In genomic region chr22:31346733-31347250, GRCh38 we compare ENCODE assay signal across 8 cellular contexts. TPM values are rescaled to one million over a fixed set of nuclear protein-coding genes. Genes with fewer than 3 reads are reported as not detected.
DNase-seq lines count a peak whose midpoint lies in the region; ATAC-seq, FAIRE-seq and TF ChIP-seq lines count a peak whose summit lies in the region.

No MANE protein-coding gene starts in this region.

- intact Hi-C loops in activated CD4-positive, alpha-beta memory T cell treated with anti-CD3 and anti-CD28 coated beads for 36 hours (cut with micrococcal nuclease), result loop anchor here (1.0 to 5.0 kb wide), 4 partner anchors 53 to 284 kb away; partner anchors contain the start of genes DRG1 and EIF4ENIF1
- intact Hi-C loops in endothelial cell of umbilical vein (cut with micrococcal nuclease), result loop anchor here (1.0 to 2.0 kb wide), 2 partner anchors 53 to 284 kb away; partner anchors contain the start of gene DRG1

- ATAC-seq in GM19035 (IDR thresholded peaks at IDR 0.05; ENCODE audit: unreplicated experiment), result peak; percentile 8
- ATAC-seq in HG03521 (IDR thresholded peaks at IDR 0.05; ENCODE audit: unreplicated experiment), result no peak

- H3K4me1 Mint-ChIP-seq in activated CD4-positive, alpha-beta memory T cell treated with anti-CD3 and anti-CD28 coated beads for 36 hours (ENCODE audit: low read depth), result peaks cover 36% of the 10 kb centered on the region

- H3K79me2 ChIP-seq in endothelial cell of umbilical vein (ENCODE audit: control insufficient read depth, insufficient read depth, low read length), result peaks cover 19% of the 10 kb centered on the region

- DNase-seq in AG04450 (ENCODE audit: low read depth, low spot score), result no peak
- peak; percentile 77 for DNase-seq in NCI-H2171 (lab: John Stamatoyannopoulos, UW)
- DNase-seq in activated CD4-positive, alpha-beta memory T cell treated with anti-CD3 and anti-CD28 coated beads for 36 hours, result peak; percentile 53
- peak; percentile 51 for DNase-seq in endothelial cell of umbilical vein (ENCODE audit: low read depth, low spot score)

- dilution Hi-C loops in endothelial cell of umbilical vein (cut with MboI; ENCODE audit: extremely low pct_ligation_motif_present, low sequenced_read_pairs), result no loop called here

- POLR2A ChIA-PET in AG04450 (lab: Yijun Ruan, JAX), result interaction anchor here (0.5 to 2.2 kb wide), 9 partner anchors 9 to 1302 kb away, joined by 3 to 14 read pairs (median 4); partner anchors contain the start of genes DRG1 and PIK3IP1
- POLR2A ChIA-PET in activated CD4-positive, alpha-beta memory T cell treated with anti-CD3 and anti-CD28 coated beads for 36 hours (lab: Charles Lee), result interaction anchor here (0.8 to 2.7 kb wide), 8 partner anchors 9 to 262 kb away, joined by 3 to 19 read pairs (median 4); partner anchors contain the start of genes DRG1, PIK3IP1 and RNF185
- POLR2A ChIA-PET in endothelial cell of umbilical vein (lab: Charles Lee), result no interaction called here

- peak overlapping the region; percentile 84 for H3K27ac Mint-ChIP-seq in activated CD4-positive, alpha-beta memory T cell treated with anti-CD3 and anti-CD28 coated beads for 36 hours

- H3K4me3 Mint-ChIP-seq in activated CD4-positive, alpha-beta memory T cell treated with anti-CD3 and anti-CD28 coated beads for 36 hours, result peak overlapping the region; percentile 89

- H3K27me3 Mint-ChIP-seq in activated CD4-positive, alpha-beta memory T cell treated with anti-CD3 and anti-CD28 coated beads for 36 hours, result no peaks in the 10 kb centered on the region

- peaks cover 31% of the 10 kb centered on the region for H3K36me3 Mint-ChIP-seq in activated CD4-positive, alpha-beta memory T cell treated with anti-CD3 and anti-CD28 coated beads for 36 hours

- H3K27me3 ChIP-seq in AG04450 (ENCODE audit: control insufficient read depth, insufficient read depth, low read length) (no peaks in the 10 kb centered on the region), endothelial cell of umbilical vein (ENCODE audit: control insufficient read depth in 2 of 2, insufficient read depth in 2 of 2, low read length in 2 of 2) (peaks cover 0 to under 1% of the 10 kb centered on the region in 2 experiments), mononuclear cell (ENCODE audit: insufficient read depth, low read length) (no peaks in the 10 kb centered on the region)

- peak; percentile 15 for FAIRE-seq in endothelial cell of umbilical vein (lab: Jason Lieb, UNC)

- H3K4me3 ChIP-seq in AG04450 (ENCODE audit: low read depth, low read length) (peak overlapping the region; percentile 64), endothelial cell of umbilical vein (replicated peaks in 1 of 3; ENCODE audit: insufficient read depth in 1 of 3, low read depth in 1 of 3, low read length in 3 of 3) (peak overlapping the region; percentile 54 to 75 (median 67)), mononuclear cell (ENCODE audit: low read length) (peak overlapping the region; percentile 53)

- peak overlapping the region; percentile 69 for H2AFZ ChIP-seq in endothelial cell of umbilical vein (ENCODE audit: low read depth, low read length)

- TSS peak; percentile 23 for BruUV-seq in endothelial cell of umbilical vein (replicated peaks; lab: Mats Ljungman, UMichigan)

- TF ChIP-seq CTCF in AG04450 (IDR thresholded peaks at IDR 0.05; ENCODE audit: low read depth, low read length), result no peak
- TF ChIP-seq CTCF in endothelial cell of umbilical vein (IDR thresholded peaks at IDR 0.05; ENCODE audit: extremely low read depth in 1 of 2, insufficient read depth in 1 of 2, low read depth in 1 of 2, low read length in 2 of 2), result no peak

- no peaks in the 10 kb centered on the region for H3K9me3 Mint-ChIP-seq in activated CD4-positive, alpha-beta memory T cell treated with anti-CD3 and anti-CD28 coated beads for 36 hours

- peak; percentile 4 for TF ChIP-seq POLR2A in endothelial cell of umbilical vein (IDR thresholded peaks at IDR 0.05; ENCODE audit: low read depth, low read length)

- H3K9ac ChIP-seq in endothelial cell of umbilical vein (replicated peaks; ENCODE audit: extremely low read depth, insufficient read depth, low read length), result peak overlapping the region; percentile 79

- H3K27ac ChIP-seq in AG04450 (ENCODE audit: low read depth, low read length) (peak overlapping the region; percentile 68), endothelial cell of umbilical vein (ENCODE audit: insufficient read depth, low read depth, low read length) (peak overlapping the region; percentile 63), temporal lobe (ENCODE audit: low read depth, low read length) (peak overlapping the region; percentile 85)

- no peaks in the 10 kb centered on the region for H3K9me1 ChIP-seq in endothelial cell of umbilical vein (replicated peaks; ENCODE audit: control insufficient read depth, extremely low read depth, insufficient read depth, low read length)

- peak overlapping the region; percentile 82 for H3K4me2 ChIP-seq in endothelial cell of umbilical vein (ENCODE audit: insufficient read depth, low read length)

- H3K4me1 ChIP-seq in endothelial cell of umbilical vein (ENCODE audit: control insufficient read depth, extremely low read depth, insufficient read depth, low read length) (peaks cover 39% of the 10 kb centered on the region), mononuclear cell (ENCODE audit: insufficient read depth, low read length) (peaks cover 43% of the 10 kb centered on the region)

- no peaks in the 10 kb centered on the region for H4K20me1 ChIP-seq in endothelial cell of umbilical vein (replicated peaks; ENCODE audit: control insufficient read depth, extremely low read depth, insufficient read depth, low read length)

- peaks cover under 1 to 4% of the 10 kb centered on the region in 2 experiments for H3K36me3 ChIP-seq in endothelial cell of umbilical vein (ENCODE audit: control insufficient read depth in 2 of 2, extremely low read depth in 1 of 2, insufficient read depth in 2 of 2, low read length in 2 of 2)

- H3K9me3 ChIP-seq in AG04450 (ENCODE audit: control insufficient read depth, insufficient read depth, low read length) (no peaks in the 10 kb centered on the region; the same call in 1 of the 2 replicates), endothelial cell of umbilical vein (replicated peaks; ENCODE audit: control insufficient read depth, insufficient read depth, low read length) (no peaks in the 10 kb centered on the region), mononuclear cell (ENCODE audit: low read depth, low read length) (no peaks in the 10 kb centered on the region)

- CTCF ChIA-PET in AG04450 (lab: Charles Lee), result interaction anchor here (0.6 to 0.9 kb wide), 2 partner anchors 23 to 33 kb away, joined by 3 to 5 read pairs; no protein-coding TSS in a partner anchor
- CTCF ChIA-PET in activated CD4-positive, alpha-beta memory T cell treated with anti-CD3 and anti-CD28 coated beads for 36 hours (lab: Charles Lee), result interaction anchor here (0.7 to 1.9 kb wide), 7 partner anchors 39 to 400 kb away, joined by 3 to 7 read pairs (median 4); partner anchors contain the start of genes DRG1, LIMK2 and PIK3IP1
- CTCF ChIA-PET in endothelial cell of umbilical vein (lab: Charles Lee), result interaction anchor here (0.6 to 2.6 kb wide), 8 partner anchors 9 to 54 kb away, joined by 3 to 9 read pairs (median 4); partner anchors contain the start of genes DRG1 and PIK3IP1

TF ChIP-seq in endothelial cell of umbilical vein, 7 proteins besides CTCF, POLR2A, EP300 and RAD21 (continues in another document):
- TF ChIP-seq MYC (IDR thresholded peaks at IDR 0.05; ENCODE audit: low read depth, low read length), result no peak

RNA-seq across cellular contexts. Expression of gene PATZ1, which starts 0.6 kb away (rescaled TPM):
- polyA plus RNA-seq in AG04450 (2011; rRNA removed) (9.9 and 13.3 TPM in 2 replicates), endothelial cell of umbilical vein (19.7 and 20.5 TPM in 2 replicates)
- polyA minus RNA-seq in AG04450 (2011; rRNA and poly(A)+ RNA removed), result 24.5 and 26.7 TPM in 2 replicates
- total RNA-seq in activated CD4-positive, alpha-beta memory T cell treated with anti-CD3 and anti-CD28 coated beads for 36 hours, result 10 to 100 TPM; 19.8 to 20.0 TPM
- total RNA-seq in endothelial cell of umbilical vein (22.9 and 23.7 TPM in 2 replicates), mononuclear cell (44.3 TPM), temporal lobe (27.5 TPM)
- 14.7 and 14.8 TPM in 2 replicates for polyA plus RNA-seq in endothelial cell of umbilical vein (2011; cell fraction: cytosol; rRNA removed)
- 21.5 and 24.5 TPM in 2 replicates for polyA plus RNA-seq in endothelial cell of umbilical vein (2011; cell fraction: nucleus; rRNA removed)
- 14.9 TPM in 2 replicates for polyA plus RNA-seq in endothelial cell of umbilical vein (2012)
- polyA minus RNA-seq in endothelial cell of umbilical vein, result 30.2 TPM in 2 replicates
- polyA minus RNA-seq in endothelial cell of umbilical vein (2011; cell fraction: cytosol; rRNA and poly(A)+ RNA removed), result 20.6 TPM
- 15.8 and 20.4 TPM in 2 replicates for polyA minus RNA-seq in endothelial cell of umbilical vein (2011; cell fraction: nucleus; rRNA and poly(A)+ RNA removed)

RNA-seq across cellular contexts. Expression of gene DRG1, which starts 52.6 kb away (rescaled TPM):
- polyA plus RNA-seq in AG04450 (2011; rRNA removed) (90.8 and 108 TPM in 2 replicates), endothelial cell of umbilical vein (30.6 and 37.7 TPM in 2 replicates)
- 65.1 and 76.9 TPM in 2 replicates for polyA minus RNA-seq in AG04450 (2011; rRNA and poly(A)+ RNA removed)
- total RNA-seq in activated CD4-positive, alpha-beta memory T cell treated with anti-CD3 and anti-CD28 coated beads for 36 hours, result 100 to 1,000 TPM in 1 of 2 experiments, 10 to 100 TPM in 1; 97.1 to 116 TPM
- total RNA-seq in endothelial cell of umbilical vein (51.6 and 65.1 TPM in 2 replicates), mononuclear cell (48.1 TPM), temporal lobe (47.0 TPM)
- polyA plus RNA-seq in endothelial cell of umbilical vein (2011; cell fraction: cytosol; rRNA removed), result 59.1 and 63.9 TPM in 2 replicates
- 37.1 and 39.9 TPM in 2 replicates for polyA plus RNA-seq in endothelial cell of umbilical vein (2011; cell fraction: nucleus; rRNA removed)
- polyA plus RNA-seq in endothelial cell of umbilical vein (2012), result 53.3 and 75.5 TPM in 2 replicates
- 52.2 and 64.2 TPM in 2 replicates for polyA minus RNA-seq in endothelial cell of umbilical vein
- 49.9 TPM for polyA minus RNA-seq in endothelial cell of umbilical vein (2011; cell fraction: cytosol; rRNA and poly(A)+ RNA removed)
- 22.8 and 45.4 TPM in 2 replicates for polyA minus RNA-seq in endothelial cell of umbilical vein (2011; cell fraction: nucleus; rRNA and poly(A)+ RNA removed)

RNA-seq across cellular contexts. Expression of gene PIK3IP1, which starts 54.5 kb away (rescaled TPM):
- 23.3 and 23.8 TPM in 2 replicates for polyA plus RNA-seq in AG04450 (2011; rRNA removed)
- 15.6 and 22.2 TPM in 2 replicates for polyA minus RNA-seq in AG04450 (2011; rRNA and poly(A)+ RNA removed)
- 10 to 100 TPM; 18.8 to 19.1 TPM for total RNA-seq in activated CD4-positive, alpha-beta memory T cell treated with anti-CD3 and anti-CD28 coated beads for 36 hours
- total RNA-seq in endothelial cell of umbilical vein, result 7.7 and 8.4 TPM in 2 replicates
- 11.1 and 13.2 TPM in 2 replicates for polyA plus RNA-seq in endothelial cell of umbilical vein
- polyA plus RNA-seq in endothelial cell of umbilical vein (2011; cell fraction: cytosol; rRNA removed), result 9.5 and 12.6 TPM in 2 replicates
- polyA plus RNA-seq in endothelial cell of umbilical vein (2011; cell fraction: nucleus; rRNA removed), result 8.8 TPM in 2 replicates
- polyA plus RNA-seq in endothelial cell of umbilical vein (2012), result 12.8 and 19.8 TPM in 2 replicates
- 10.6 and 10.9 TPM in 2 replicates for polyA minus RNA-seq in endothelial cell of umbilical vein
- polyA minus RNA-seq in endothelial cell of umbilical vein (2011; cell fraction: cytosol; rRNA and poly(A)+ RNA removed), result 1.0 TPM
- polyA minus RNA-seq in endothelial cell of umbilical vein (2011; cell fraction: nucleus; rRNA and poly(A)+ RNA removed), result 7.2 and 7.8 TPM in 2 replicates
- 608 TPM for total RNA-seq in mononuclear cell
- 17.5 TPM for total RNA-seq in temporal lobe

Comparison
In these comparisons a context has a peak if more than half of its experiments do, and no peak if none do; other contexts are left out.
1. RNA of gene PIK3IP1, which starts 54.5 kb away (total RNA-seq): 608 TPM in mononuclear cell (single experiment); 18.8 to 19.1 TPM in activated CD4-positive, alpha-beta memory T cell treated with anti-CD3 and anti-CD28 coated beads for 36 hours, 17.5 TPM in temporal lobe (single experiment) and 7.7 to 8.4 TPM in endothelial cell of umbilical vein; every median in the first group is over 10 times any median in the second.
2. Peak in every context shown above with its lines, with median percentiles within 50 percentile points of each other: H3K27ac ChIP-seq and H3K4me3 ChIP-seq.